In the genomic region with DNA sequence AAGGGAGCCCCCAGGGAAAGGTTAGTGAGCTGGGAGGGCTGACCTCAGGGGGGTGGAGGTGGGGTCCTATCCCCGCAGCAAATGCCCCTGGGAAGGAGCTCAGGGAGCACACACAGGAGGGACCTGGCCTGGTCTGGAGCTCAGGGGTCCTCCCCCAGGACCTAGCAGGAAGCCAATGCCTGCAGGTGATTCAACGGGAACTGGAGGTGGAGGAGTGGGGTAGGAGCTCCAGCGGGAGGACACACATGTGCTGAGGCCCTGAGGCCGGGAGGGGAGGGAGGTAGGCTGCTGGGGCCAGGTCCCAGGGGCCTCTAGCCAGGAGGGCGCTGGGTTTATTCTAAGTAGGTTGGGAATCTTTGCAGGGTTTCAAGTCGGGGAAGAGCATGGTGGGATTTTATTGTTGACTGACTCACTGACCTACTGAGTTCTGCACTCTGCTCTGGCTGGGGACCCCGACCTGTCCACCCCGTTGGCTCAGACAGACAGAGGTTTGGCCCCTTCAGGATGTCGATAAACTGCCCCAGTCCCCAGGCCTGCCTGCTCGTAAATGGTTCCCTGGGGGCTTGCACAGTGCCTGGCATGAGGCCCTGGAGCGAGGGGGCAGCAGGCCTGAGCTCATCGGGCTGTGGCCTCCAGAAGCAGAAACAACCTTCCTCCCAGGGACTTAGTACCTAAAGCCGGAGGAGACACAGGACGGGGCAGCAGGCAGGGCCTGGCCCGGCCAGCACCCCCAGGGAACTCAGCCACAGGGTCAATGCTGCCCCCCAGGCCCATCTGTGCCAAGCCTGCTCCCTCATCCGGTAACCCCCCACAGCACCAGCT, we compare ENCODE assay signal across 23 cellular contexts.
DNase-seq lines count a peak whose midpoint lies in the region; FAIRE-seq and TF ChIP-seq lines count a peak whose summit lies in the region.
"Had no signal": no experiment of that assay in that cellular context is flagged by ENCODE, and none has a peak within 500 bp of the region (broad histone marks: within the 10 kb centered on the region; RNA-seq: fewer than 3 reads in every experiment).

No MANE protein-coding gene starts in this region.

- peak overlapping the region; percentile 89 for H2BK12ac ChIP-seq in neuronal stem cell (ENCODE audit: low read length)

- H3K4me2 ChIP-seq in neuronal stem cell (ENCODE audit: insufficient read depth, low read length, poor library complexity, severe bottlenecking): no peak overlapping the region
- H3K4me2 ChIP-seq: hepatocyte had no signal

- peak overlapping the region; percentile 4 for H3K23ac ChIP-seq in neuronal stem cell (ENCODE audit: low read depth, low read length, poor library complexity)

- peak overlapping the region; percentile 79 for H2BK5ac ChIP-seq in neuronal stem cell (ENCODE audit: low read length)

- H3K27ac Mint-ChIP-seq in chondrocyte (ENCODE audit: unreplicated experiment): no peak overlapping the region
- H3K27ac Mint-ChIP-seq: activated naive CD4-positive, alpha-beta T cell treated with anti-CD3 and anti-CD28 coated beads for 36 hours; effector memory CD8-positive, alpha-beta T cell had no signal

- H4K8ac ChIP-seq in neuronal stem cell (ENCODE audit: low read depth, low read length): no peak overlapping the region

- H2AK5ac ChIP-seq in neuronal stem cell (ENCODE audit: low read depth, low read length): peak overlapping the region; percentile 88

- H3K4me1 ChIP-seq in neuronal stem cell (ENCODE audit: control insufficient read depth in 2 of 2, insufficient read depth in 1 of 2, low read depth in 1 of 2, low read length in 2 of 2): peaks cover 8 to 9% of the 10 kb centered on the region in 2 donors
- H3K4me1 ChIP-seq: breast epithelium, colonic mucosa, upper lobe of left lung had no signal

- no peaks in the 10 kb centered on the region for H3K4me1 Mint-ChIP-seq in chondrocyte (ENCODE audit: low read depth)

- WGBS in neuronal stem cell (ENCODE audit: extremely low coverage in 2 of 2, insufficient read length in 2 of 2, insufficient replicate concordance in 1 of 2), 2 donors: no CpG with 5 or more reads among the region's 16 CpGs

- H2BK15ac ChIP-seq in neuronal stem cell (ENCODE audit: low read length): peak overlapping the region; percentile 87

- no peak overlapping the region for H3K9ac ChIP-seq in neuronal stem cell (ENCODE audit: low read depth, low read length, poor library complexity)

- FAIRE-seq in HTR-8/SVneo (lab: Jason Lieb, UNC): peak; percentile 65
- FAIRE-seq: GM12878 had no signal

- H3K79me1 ChIP-seq in neuronal stem cell (ENCODE audit: low read depth, low read length): peaks cover 1% of the 10 kb centered on the region

- peaks cover 0 to 7% (median 0%) of the 10 kb centered on the region in 3 experiments for H3K27me3 ChIP-seq in neuronal stem cell (ENCODE audit: control insufficient read depth in 3 of 3, insufficient read depth in 3 of 3, low read depth in 1 of 3, low read length in 3 of 3)
- H3K27me3 ChIP-seq: breast epithelium, colonic mucosa, esophagus muscularis mucosa, hepatocyte, neutrophil, upper lobe of left lung had no signal

- peak overlapping the region; percentile 69 for H4K91ac ChIP-seq in neuronal stem cell (ENCODE audit: low read depth, low read length, poor library complexity)

- H3K27ac ChIP-seq in neuronal stem cell (replicated peaks; ENCODE audit: low read length): no peak overlapping the region
- H3K27ac ChIP-seq: 22Rv1, colonic mucosa, esophagus muscularis mucosa, hepatocyte, neutrophil had no signal

- no peak for TF ChIP-seq CTCF in chondrocyte (IDR thresholded peaks at IDR 0.05)

- H3K27me3 Mint-ChIP-seq in chondrocyte (ENCODE audit: low read depth): peaks cover 20% of the 10 kb centered on the region

- DNase-seq in NCI-H2171 treated with DMSO at 0.1 percent for 48 hours (lab: John Stamatoyannopoulos, UW): peak; percentile 68
- DNase-seq in NCI-H2171 (lab: John Stamatoyannopoulos, UW): no peak
- DNase-seq in HTR-8/SVneo (ENCODE audit: insufficient read length, low spot score): no peak
- peak; percentile 71 for DNase-seq in SK-N-DZ (ENCODE audit: low spot score)
- DNase-seq in neuronal stem cell (ENCODE audit: low spot score): no peak
- DNase-seq in LoVo (ENCODE audit: low spot score): no peak
- DNase-seq in NCI-H1930 (lab: John Stamatoyannopoulos, UW): no peak
- DNase-seq in chondrocyte (ENCODE audit: low spot score): no peak
- DNase-seq: activated naive CD4-positive, alpha-beta T cell treated with anti-CD3 and anti-CD28 coated beads for 36 hours; colonic mucosa; effector memory CD8-positive, alpha-beta T cell; foreskin melanocyte; mucosa of descending colon; NCI-H1092; NCI-H2081 treated with DMSO at 0.1 percent for 48 hours; T-helper 9 cell had no signal

- H3K9me3 Mint-ChIP-seq in chondrocyte (ENCODE audit: low read depth): no peaks in the 10 kb centered on the region
- H3K9me3 Mint-ChIP-seq: activated naive CD4-positive, alpha-beta T cell treated with anti-CD3 and anti-CD28 coated beads for 36 hours; effector memory CD8-positive, alpha-beta T cell had no signal

- H3K4ac ChIP-seq in neuronal stem cell (ENCODE audit: low read length): peak overlapping the region; percentile 90

- H3K18ac ChIP-seq in neuronal stem cell (ENCODE audit: low read length): peak overlapping the region; percentile 90

- no peaks in the 10 kb centered on the region for H3K36me3 ChIP-seq in neuronal stem cell (replicated peaks in 1 of 2; ENCODE audit: control insufficient read depth in 2 of 2, insufficient read depth in 2 of 2, low read length in 2 of 2)
- H3K36me3 ChIP-seq: breast epithelium, colonic mucosa, esophagus muscularis mucosa, neutrophil, upper lobe of left lung had no signal

- no peaks in the 10 kb centered on the region for H3K9me3 ChIP-seq in neuronal stem cell (replicated peaks in 1 of 2; ENCODE audit: control insufficient read depth in 2 of 2, insufficient read depth in 1 of 2, low read depth in 1 of 2, low read length in 2 of 2)
- H3K9me3 ChIP-seq: breast epithelium, colonic mucosa, esophagus muscularis mucosa, mucosa of descending colon, neutrophil, upper lobe of left lung had no signal

- peak overlapping the region; percentile 39 for H2BK120ac ChIP-seq in neuronal stem cell (ENCODE audit: low read depth, low read length)

- H3K14ac ChIP-seq in neuronal stem cell (ENCODE audit: low read length): peak overlapping the region; percentile 79

- peak overlapping the region; percentile 70 for H2AFZ ChIP-seq in neuronal stem cell (ENCODE audit: low read length)
- H2AFZ ChIP-seq: hepatocyte had no signal

- no peaks in the 10 kb centered on the region for H3K36me3 Mint-ChIP-seq in chondrocyte (ENCODE audit: low read depth)

- H3K4me3 ChIP-seq in neuronal stem cell (ENCODE audit: low read length in 2 of 2): peak overlapping the region in 1 of 2 donors; percentile 21
- H3K4me3 ChIP-seq: breast epithelium, colonic mucosa, esophagus muscularis mucosa, GM12878, hepatocyte, mucosa of descending colon, upper lobe of left lung had no signal

- no peak overlapping the region for H3K4me3 Mint-ChIP-seq in chondrocyte (ENCODE audit: unreplicated experiment)
- H3K4me3 Mint-ChIP-seq: activated naive CD4-positive, alpha-beta T cell treated with anti-CD3 and anti-CD28 coated beads for 36 hours; effector memory CD8-positive, alpha-beta T cell had no signal

Comparison
In these comparisons a context has a peak if more than half of its experiments do, and no peak if none do; other contexts are left out.
1. DNase-seq: peak in NCI-H2171 treated with DMSO at 0.1 percent for 48 hours (single experiment) and SK-N-DZ (single experiment); none in NCI-H2171 (single experiment), HTR-8/SVneo (single experiment), neuronal stem cell (single experiment), LoVo (single experiment), NCI-H1930 (0 of 2) and chondrocyte (single experiment).